In the genomic region with DNA sequence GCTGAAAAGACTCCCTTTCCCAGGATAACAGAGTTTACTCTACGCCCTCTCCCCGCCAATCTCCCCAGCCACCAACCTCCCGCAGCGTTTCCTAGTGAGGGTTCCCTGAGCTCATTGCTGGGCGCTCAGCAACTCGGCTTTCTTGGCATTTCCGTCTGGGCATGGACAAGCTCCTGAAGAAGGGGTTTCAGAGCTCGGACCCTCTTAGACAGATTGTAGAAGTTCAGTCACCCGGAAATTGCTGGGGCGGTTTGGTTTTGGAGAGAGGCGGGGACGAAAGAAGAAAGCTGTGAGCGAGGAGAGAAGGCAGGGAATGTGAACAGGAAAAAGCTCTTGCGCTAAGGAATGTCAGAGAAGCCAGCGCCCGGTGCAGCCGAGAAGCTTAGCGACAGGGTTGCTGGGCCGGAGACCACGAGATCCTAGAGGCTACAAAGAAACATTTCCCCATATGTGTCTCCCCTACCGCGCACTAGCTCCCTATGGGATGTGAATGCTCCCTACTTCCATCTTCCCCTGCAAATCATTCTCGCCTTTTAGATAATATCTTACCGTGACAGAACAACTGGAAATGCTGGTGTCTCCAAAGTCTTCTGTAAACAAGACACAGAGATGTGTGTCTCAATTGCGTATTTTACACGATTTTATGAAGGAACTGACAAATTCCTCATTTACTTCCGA, we compare ENCODE assay signal across 12 cellular contexts. TPM values are rescaled to one million over a fixed set of nuclear protein-coding genes. Genes with fewer than 3 reads are reported as not detected.
DNase-seq lines count a peak whose midpoint lies in the region; ATAC-seq, FAIRE-seq and TF ChIP-seq lines count a peak whose summit lies in the region.
"Had no signal": no experiment of that assay in that cellular context is flagged by ENCODE, and none has a peak within 500 bp of the region (broad histone marks: within the 10 kb centered on the region; RNA-seq: fewer than 3 reads in every experiment).

No MANE protein-coding gene starts in this region.

- intact Hi-C loops in CD4-positive, alpha-beta memory T cell (cut with micrococcal nuclease) = loop anchor here (2.0 to 5.0 kb wide), 2 partner anchors 15 to 376 kb away; no protein-coding TSS in a partner anchor
- intact Hi-C loops in GM12878 (cut with micrococcal nuclease; ENCODE audit: unreplicated experiment) = no loop called here
- intact Hi-C loops in testis (cut with DNase I; ENCODE audit: low total_unique reads) = no loop called here

- ATAC-seq in GM12878 = no peak; the same call in 1 of the 3 replicates
- no peak for ATAC-seq in GM18873 (IDR thresholded peaks at IDR 0.05; ENCODE audit: low FRiP score, unreplicated experiment)
- no peak for ATAC-seq in GM18861 (IDR thresholded peaks at IDR 0.05; ENCODE audit: unreplicated experiment)

- peaks cover 56% of the 10 kb centered on the region for H3K27me3 ChIP-seq in CD4-positive, alpha-beta memory T cell (ENCODE audit: insufficient read depth, low read length)
- H3K27me3 ChIP-seq in HUES6 (ENCODE audit: control insufficient read depth, insufficient read depth, low read length) (peaks cover 12% of the 10 kb centered on the region), GM12878 (replicated peaks in 1 of 2; ENCODE audit: control insufficient read depth in 2 of 2, insufficient read depth in 2 of 2, low read length in 1 of 2) (peaks cover 2 to 9% of the 10 kb centered on the region in 2 experiments), testis (no peaks in the 10 kb centered on the region)

- peaks cover 5 to 62% (median 50%) of the 10 kb centered on the region in 8 donors for H3K9me3 Mint-ChIP-seq in CD4-positive, alpha-beta memory T cell

- no peak for TF ChIP-seq RAD21 in GM12878 (IDR thresholded peaks at IDR 0.05; ENCODE audit: insufficient read depth, low read depth, low read length)

- RAD21 ChIA-PET in GM12878 (lab: Charles Lee; ENCODE audit: unreplicated experiment) = no interaction called here

- no peaks in the 10 kb centered on the region for H3K4me1 ChIP-seq in CD4-positive, alpha-beta memory T cell (ENCODE audit: insufficient read depth, low read length)
- H3K4me1 ChIP-seq in HUES6 (ENCODE audit: control insufficient read depth, insufficient read depth, low read length) = no peaks in the 10 kb centered on the region
- no peaks in the 10 kb centered on the region; the same call in 1 of the 2 replicates for H3K4me1 ChIP-seq in GM12878 (ENCODE audit: control insufficient read depth, insufficient read depth, low read length)
- H3K4me1 ChIP-seq in testis = no peaks in the 10 kb centered on the region
- H3K4me1 ChIP-seq: tibial artery had no signal

- TF ChIP-seq POLR2A in GM12878 (IDR thresholded peaks at IDR 0.05; ENCODE audit: low read depth, low read length) (no peak), testis (IDR thresholded peaks at IDR 0.05) (no peak)

- H3K36me3 Mint-ChIP-seq in CD4-positive, alpha-beta memory T cell = peaks cover 9% of the 10 kb centered on the region in 2 donors

- H3K27ac Mint-ChIP-seq in CD4-positive, alpha-beta memory T cell = peak overlapping the region in 4 of 7 donors; percentile 50 to 93 (median 83)

- no peak overlapping the region; the same call in 1 of the 2 replicates for H2AFZ ChIP-seq in GM12878 (ENCODE audit: control insufficient read depth, low read depth, low read length)

- no peaks in the 10 kb centered on the region for H4K20me1 ChIP-seq in GM12878 (ENCODE audit: control insufficient read depth, insufficient read depth)

- H3K79me2 ChIP-seq in GM12878 (ENCODE audit: control insufficient read depth, insufficient read depth, low read length) = no peaks in the 10 kb centered on the region

- no TSS peak for BruUV-seq in GM12878 (replicated peaks; lab: Mats Ljungman, UMichigan)

- 44% methylated on average over 27 of the region's 27 CpGs for WGBS in GM12878 (ENCODE audit: insufficient coverage, insufficient replicate concordance, low lambda C conversion rate, missing lambda C conversion rate)
- 3 to 4% methylated on average over 27 of the region's 27 CpGs for WGBS in testis, 2 donors

- FAIRE-seq in GM12878 (lab: Jason Lieb, UNC) = no peak

- peaks cover 69% of the 10 kb centered on the region in 2 donors for H3K27me3 Mint-ChIP-seq in CD4-positive, alpha-beta memory T cell

- no peak overlapping the region for H3K27ac ChIP-seq in CD4-positive, alpha-beta memory T cell (ENCODE audit: low read depth, low read length)
- H3K27ac ChIP-seq in HUES6 (ENCODE audit: low read depth, low read length) (no peak overlapping the region), GM12878 (ENCODE audit: control insufficient read depth, insufficient read depth) (no peak overlapping the region), testis (no peak overlapping the region)
- H3K27ac ChIP-seq: tibial artery had no signal

- H3K9me3 ChIP-seq in CD4-positive, alpha-beta memory T cell (ENCODE audit: control insufficient read depth in 1 of 2, low read length in 2 of 2) = no peaks in the 10 kb centered on the region
- no peaks in the 10 kb centered on the region for H3K9me3 ChIP-seq in HUES6 (ENCODE audit: control insufficient read depth, insufficient read depth, low read depth, low read length)
- peaks cover 6% of the 10 kb centered on the region for H3K9me3 ChIP-seq in GM12878 (replicated peaks; ENCODE audit: control insufficient read depth, insufficient read depth, low read length)
- no peaks in the 10 kb centered on the region for H3K9me3 ChIP-seq in testis

- H3K4me1 Mint-ChIP-seq in CD4-positive, alpha-beta memory T cell = peaks cover 0 to 3% (median 0%) of the 10 kb centered on the region in 4 donors

- in situ Hi-C loops in GM12878 (cut with MboI) = no loop called here

- TF ChIP-seq EP300 in GM12878 (IDR thresholded peaks at IDR 0.05; ENCODE audit: borderline replicate concordance in 1 of 2, control insufficient read depth in 1 of 2, low read depth in 2 of 2, low read length in 2 of 2) = no peak

- H3K4me3 ChIP-seq in CD4-positive, alpha-beta memory T cell (ENCODE audit: low read length in 2 of 2) = no peak overlapping the region
- H3K4me3 ChIP-seq in HUES6 (ENCODE audit: low read depth, low read length) (peak overlapping the region; percentile 90), GM12878 (peak overlapping the region; percentile 57; the same call in 1 of the 2 replicates), testis (peak overlapping the region in 1 of 2 donors; percentile 39)
- H3K4me3 ChIP-seq: tibial artery had no signal

- SMC1A ChIA-PET in GM12878 (lab: Charles Lee; ENCODE audit: uncharacterized antibody, unreplicated experiment) = interaction anchor here (0.6 to 1.4 kb wide), 3 partner anchors 8 to 1447 kb away, joined by 3 read pairs; no protein-coding TSS in a partner anchor

- no peak for DNase-seq in CD4-positive, alpha-beta memory T cell
- DNase-seq in GM12878 (ENCODE audit: low read depth, low spot score) (no peak), left kidney (ENCODE audit: low read depth, low spot score) (peak; percentile 66), testis (no peak)
- DNase-seq in NK-92 treated with Interleukin-12 subunit alpha and Interleukin-12 subunit beta, amount 100 ng/mL, for 24 hours (lab: John Stamatoyannopoulos, UW) = no peak
- DNase-seq: RPMI8226, tibial artery had no signal

- H3K4me2 ChIP-seq in GM12878 (ENCODE audit: control insufficient read depth, insufficient read depth) = peak overlapping the region; percentile 71

- POLR2A ChIA-PET in CD4-positive, alpha-beta memory T cell (lab: Charles Lee; ENCODE audit: partially characterized antibody) = interaction anchor here (1.2 kb wide), 1 partner anchor 22 kb away, joined by 3 read pairs; no protein-coding TSS in a partner anchor
- POLR2A ChIA-PET in GM12878 (lab: Charles Lee) = no interaction called here

- H3K4me3 Mint-ChIP-seq in CD4-positive, alpha-beta memory T cell = peak overlapping the region in 5 of 8 donors; percentile 27 to 73 (median 52)

- no peaks in the 10 kb centered on the region for H3K36me3 ChIP-seq in CD4-positive, alpha-beta memory T cell (ENCODE audit: insufficient read depth, low read length)
- H3K36me3 ChIP-seq in HUES6 (ENCODE audit: control insufficient read depth, insufficient read depth, low read length) (no peaks in the 10 kb centered on the region), GM12878 (ENCODE audit: control insufficient read depth in 2 of 2, insufficient read depth in 2 of 2, low read length in 1 of 2) (no peaks in the 10 kb centered on the region), testis (ENCODE audit: low read depth, missing control alignments) (no peaks in the 10 kb centered on the region)
- H3K36me3 ChIP-seq: tibial artery had no signal

- CTCF ChIA-PET in CD4-positive, alpha-beta memory T cell (lab: Charles Lee; ENCODE audit: partially characterized antibody) = interaction anchor here (0.9 kb wide), 1 partner anchor 8 kb away, joined by 3 read pairs; no protein-coding TSS in a partner anchor
- CTCF ChIA-PET in GM12878 (lab: Yijun Ruan, JAX) = interaction anchor here (0.6 to 1.4 kb wide), 3 partner anchors 8 to 120 kb away, joined by 3 to 5 read pairs (median 4); partner anchors contain the start of gene POM121L2

- TF ChIP-seq CTCF in GM12878 (IDR thresholded peaks at IDR 0.05 in 2 of 3, conservative IDR thresholded peaks at IDR 0.05 in 1 of 3; ENCODE audit: control insufficient read depth in 2 of 3, extremely low read depth in 1 of 3, insufficient read depth in 1 of 3, low read depth in 3 of 3, low read length in 3 of 3) (no peak), testis (IDR thresholded peaks at IDR 0.05) (no peak)

- H3K9ac ChIP-seq in HUES6 (ENCODE audit: low read length) = peak overlapping the region; percentile 30
- no peak overlapping the region for H3K9ac ChIP-seq in GM12878 (ENCODE audit: control insufficient read depth, insufficient read depth, low read length)

RNA-seq across cellular contexts. Expression of gene POM121L2, which starts 15.8 kb away (rescaled TPM):
- not detected for total RNA-seq in CD4-positive, alpha-beta memory T cell
- polyA plus RNA-seq in CD4-positive, alpha-beta memory T cell = not detected
- not detected in 2 replicates for total RNA-seq in GM12878 (2013; cell fraction: nucleolus; rRNA removed)
- not detected in 2 replicates for total RNA-seq in GM12878 (2014; rRNA removed)
- not detected in 2 replicates for total RNA-seq in GM12878 (2014; rRNA removed; fragmentation: Illumina TruSeq; extraction: Trizol)
- total RNA-seq in GM12878 (2021) = not detected in 2 replicates
- polyA plus RNA-seq in GM12878 (2011; ENCODE audit: low read depth) = not detected
- polyA plus RNA-seq in GM12878 (2011; rRNA removed) = not detected in 2 replicates
- not detected in 2 replicates for polyA plus RNA-seq in GM12878 (2011; cell fraction: cytosol; rRNA removed)
- 0.04 TPM in 1 of 2 replicates, not detected in the other for polyA plus RNA-seq in GM12878 (2011; cell fraction: nucleus; rRNA removed)
- polyA plus RNA-seq in GM12878 (2012) = 0.04 TPM in 1 of 2 replicates, not detected in the other
- 0.04 TPM in 1 of 2 replicates, not detected in the other for polyA plus RNA-seq in GM12878 (2014; fragmentation: Illumina TruSeq; extraction: Trizol)
- not detected for polyA plus RNA-seq in GM12878 (2014; fragmentation: Nextera tagmentation; extraction: Ambion mirVana)
- polyA plus RNA-seq in GM12878 (2014; rRNA removed) = not detected in 2 replicates
- polyA plus RNA-seq in GM12878 (2016; fragmentation: Nextera tagmentation; extraction: Ambion mirVana) = not detected
- polyA minus RNA-seq in GM12878 (2011; rRNA and poly(A)+ RNA removed) = 0.05 TPM in 1 of 2 replicates, not detected in the other
- not detected in 2 replicates for polyA minus RNA-seq in GM12878 (2011; cell fraction: cytosol; rRNA and poly(A)+ RNA removed)
- polyA minus RNA-seq in GM12878 (2011; cell fraction: nucleus; rRNA and poly(A)+ RNA removed) = 0.12 TPM in 1 of 2 replicates, not detected in the other
- 1 to 10 TPM; 4.2 to 5.1 TPM for total RNA-seq in testis
- 18.4 TPM for polyA plus RNA-seq in testis (ENCODE audit: insufficient read depth, low read depth, low replicate concordance)
- total RNA-seq: dermis microvascular lymphatic vessel endothelial cell, pulmonary artery endothelial cell had no signal

RNA-seq across cellular contexts. Expression of gene PRSS16, which starts 48.7 kb away (rescaled TPM):
- 1 to 10 TPM; 1.9 to 2.5 TPM for total RNA-seq in CD4-positive, alpha-beta memory T cell
- 1 to 10 TPM; 1.5 to 3.3 TPM for polyA plus RNA-seq in CD4-positive, alpha-beta memory T cell
- total RNA-seq in GM12878 (2013; cell fraction: nucleolus; rRNA removed) = 0.20 and 0.27 TPM in 2 replicates
- 3.4 TPM in 2 replicates for total RNA-seq in GM12878 (2014; rRNA removed)
- 2.1 TPM in 2 replicates for total RNA-seq in GM12878 (2014; rRNA removed; fragmentation: Illumina TruSeq; extraction: Trizol)
- total RNA-seq in GM12878 (2021) = 5.9 and 7.1 TPM in 2 replicates
- 4.1 TPM for polyA plus RNA-seq in GM12878 (2011; ENCODE audit: low read depth)
- polyA plus RNA-seq in GM12878 (2011; rRNA removed) = 2.3 and 2.4 TPM in 2 replicates
- 2.9 and 4.1 TPM in 2 replicates for polyA plus RNA-seq in GM12878 (2011; cell fraction: cytosol; rRNA removed)
- polyA plus RNA-seq in GM12878 (2011; cell fraction: nucleus; rRNA removed) = 2.6 and 3.5 TPM in 2 replicates
- polyA plus RNA-seq in GM12878 (2012) = 6.6 and 6.7 TPM in 2 replicates
- polyA plus RNA-seq in GM12878 (2014; fragmentation: Illumina TruSeq; extraction: Trizol) = 6.8 and 7.7 TPM in 2 replicates
- polyA plus RNA-seq in GM12878 (2014; fragmentation: Nextera tagmentation; extraction: Ambion mirVana) = 1 to 10 TPM; 5.9 to 8.2 TPM
- 9.6 and 12.8 TPM in 2 replicates for polyA plus RNA-seq in GM12878 (2014; rRNA removed)
- 1 to 10 TPM; 6.1 to 8.3 TPM for polyA plus RNA-seq in GM12878 (2016; fragmentation: Nextera tagmentation; extraction: Ambion mirVana)
- polyA minus RNA-seq in GM12878 (2011; rRNA and poly(A)+ RNA removed) = 2.7 and 3.2 TPM in 2 replicates
- 0.53 TPM in 1 of 2 replicates, not detected in the other for polyA minus RNA-seq in GM12878 (2011; cell fraction: cytosol; rRNA and poly(A)+ RNA removed)
- 1.6 and 1.7 TPM in 2 replicates for polyA minus RNA-seq in GM12878 (2011; cell fraction: nucleus; rRNA and poly(A)+ RNA removed)
- total RNA-seq in testis = 1 to 10 TPM; 7.9 to 8.6 TPM
- 4.5 TPM for polyA plus RNA-seq in testis (ENCODE audit: insufficient read depth, low read depth, low replicate concordance)
- total RNA-seq: dermis microvascular lymphatic vessel endothelial cell, pulmonary artery endothelial cell had no signal

Comparison
In these comparisons a context has a peak if more than half of its experiments do, and no peak if none do; other contexts are left out.
1. H3K4me3 ChIP-seq: peak in HUES6 (single experiment) and GM12878 (single experiment); none in CD4-positive, alpha-beta memory T cell (0 of 2).
2. RNA of gene POM121L2, which starts 15.8 kb away (total RNA-seq): 4.2 to 5.1 TPM in testis; not detected in CD4-positive, alpha-beta memory T cell and not detected in GM12878; every median in the first group is over 4 times any median in the second.